ENCODE assay signal across 3 cellular contexts in genomic region chr1:212559929-212560328, GRCh38.
TF ChIP-seq lines count a peak whose summit lies in the region.

No MANE protein-coding gene starts in this region.

TF ChIP-seq in IMR-90, 13 proteins besides CTCF, POLR2A, EP300 and RAD21:
- TF ChIP-seq SMC3 (IDR thresholded peaks at IDR 0.05; ENCODE audit: low read depth, low read length) (no peak), CEBPB (IDR thresholded peaks at IDR 0.05; ENCODE audit: low read depth, low read length) (no peak), BHLHE40 (IDR thresholded peaks at IDR 0.05; ENCODE audit: low read depth, low read length) (no peak), NFE2L2 (IDR thresholded peaks at IDR 0.05; ENCODE audit: low read depth, low read length) (no peak), USF2 (IDR thresholded peaks at IDR 0.05; ENCODE audit: low read depth, low read length) (no peak), MAFK (IDR thresholded peaks at IDR 0.05; ENCODE audit: low read depth, low read length) (no peak), MXI1 (IDR thresholded peaks at IDR 0.05; ENCODE audit: borderline replicate concordance, low read depth, low read length) (no peak), FOS (IDR thresholded peaks at IDR 0.05; ENCODE audit: low read depth, low read length) (no peak), RCOR1 (IDR thresholded peaks at IDR 0.05; ENCODE audit: insufficient replicate concordance, low read length) (no peak)

TF ChIP-seq in H1, 55 proteins besides CTCF, POLR2A, EP300 and RAD21:
- TF ChIP-seq CHD1 (IDR thresholded peaks at IDR 0.05; ENCODE audit: low read depth, low read length) (no peak), RNF2 (IDR thresholded peaks at IDR 0.05; ENCODE audit: borderline replicate concordance, low read depth, low read length, missing control alignments, poor library complexity, severe bottlenecking) (no peak), TAF7 (optimal IDR thresholded peaks at IDR 0.05; ENCODE audit: borderline replicate concordance, low read depth, low read length) (no peak), CBX5 (IDR thresholded peaks at IDR 0.05; ENCODE audit: low read depth, low read length) (no peak), MAX (IDR thresholded peaks at IDR 0.05) (no peak), SP2 (IDR thresholded peaks at IDR 0.05; ENCODE audit: low read length) (no peak), CHD2 (IDR thresholded peaks at IDR 0.05; ENCODE audit: low read length) (no peak), POLR2AphosphoS5 (IDR thresholded peaks at IDR 0.05; ENCODE audit: low read depth, low read length) (no peak), KDM1A (IDR thresholded peaks at IDR 0.05; ENCODE audit: borderline replicate concordance, low read length) (no peak), JUN (IDR thresholded peaks at IDR 0.05; ENCODE audit: low read depth, low read length) (no peak), SRF (IDR thresholded peaks at IDR 0.05; ENCODE audit: low read depth, low read length) (no peak), ATF2 (IDR thresholded peaks at IDR 0.05; ENCODE audit: low read length) (no peak), SUZ12 (IDR thresholded peaks at IDR 0.05; ENCODE audit: low read length) (no peak), GABPA (IDR thresholded peaks at IDR 0.05; ENCODE audit: borderline replicate concordance, insufficient read depth, low read length) (no peak), SIN3A (conservative IDR thresholded peaks at IDR 0.05 in 1 of 2, IDR thresholded peaks at IDR 0.05 in 1 of 2; ENCODE audit: low read depth in 1 of 2, low read length in 2 of 2) (no peak), YY1 (IDR thresholded peaks at IDR 0.05; ENCODE audit: low read depth, low read length) (no peak), CEBPB (IDR thresholded peaks at IDR 0.05; ENCODE audit: low read depth, low read length) (no peak)

TF ChIP-seq in HEK293T, 16 proteins besides CTCF, POLR2A, EP300 and RAD21:
- TF ChIP-seq ELF4 (IDR thresholded peaks at IDR 0.05) = no peak
- TF ChIP-seq L3MBTL2 (conservative IDR thresholded peaks at IDR 0.05) = no peak
- TF ChIP-seq, protein P1, sequence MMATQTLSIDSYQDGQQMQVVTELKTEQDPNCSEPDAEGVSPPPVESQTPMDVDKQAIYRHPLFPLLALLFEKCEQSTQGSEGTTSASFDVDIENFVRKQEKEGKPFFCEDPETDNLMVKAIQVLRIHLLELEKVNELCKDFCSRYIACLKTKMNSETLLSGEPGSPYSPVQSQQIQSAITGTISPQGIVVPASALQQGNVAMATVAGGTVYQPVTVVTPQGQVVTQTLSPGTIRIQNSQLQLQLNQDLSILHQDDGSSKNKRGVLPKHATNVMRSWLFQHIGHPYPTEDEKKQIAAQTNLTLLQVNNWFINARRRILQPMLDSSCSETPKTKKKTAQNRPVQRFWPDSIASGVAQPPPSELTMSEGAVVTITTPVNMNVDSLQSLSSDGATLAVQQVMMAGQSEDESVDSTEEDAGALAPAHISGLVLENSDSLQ (IDR thresholded peaks at IDR 0.05) = no peak
- TF ChIP-seq FOXK2 (IDR thresholded peaks at IDR 0.05) = no peak
- no peak for TF ChIP-seq ZNF384 (IDR thresholded peaks at IDR 0.05)
- no peak for TF ChIP-seq CTBP1 (IDR thresholded peaks at IDR 0.05; ENCODE audit: borderline replicate concordance)
